1 cellular context compared by ENCODE assay signal in the genomic region with DNA sequence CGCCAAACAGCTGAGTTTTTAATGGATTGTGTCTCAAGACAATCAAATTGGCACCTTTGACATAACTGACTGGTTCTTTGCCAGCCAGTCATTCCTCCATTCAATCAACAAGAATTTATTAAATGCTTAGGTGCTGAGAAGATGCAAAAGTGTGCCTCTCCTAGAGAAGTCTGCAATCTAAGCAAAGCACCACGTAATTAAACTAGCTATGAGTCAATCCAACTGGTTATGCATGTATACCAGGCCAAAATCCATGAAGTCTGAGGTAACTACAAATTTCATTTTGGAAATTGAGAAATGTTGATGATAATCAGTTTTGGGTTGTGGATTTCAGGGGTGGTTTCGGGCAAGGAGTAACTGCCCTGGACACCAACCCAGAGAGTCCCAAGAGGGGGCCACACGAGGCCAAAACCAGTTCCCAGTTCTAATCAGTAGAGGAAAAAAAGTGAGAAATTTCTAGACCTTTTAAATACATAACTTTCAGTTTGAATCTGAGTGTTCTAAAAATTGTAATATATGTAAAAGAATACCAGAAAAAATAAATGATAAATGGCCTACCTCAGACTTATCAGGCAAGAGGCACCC.
TF ChIP-seq lines count a peak whose summit lies in the region.

No MANE protein-coding gene starts in this region.

TF ChIP-seq in GM23338, 12 proteins besides CTCF, POLR2A, EP300 and RAD21 (continued from another document):
- TF ChIP-seq, protein P1, sequence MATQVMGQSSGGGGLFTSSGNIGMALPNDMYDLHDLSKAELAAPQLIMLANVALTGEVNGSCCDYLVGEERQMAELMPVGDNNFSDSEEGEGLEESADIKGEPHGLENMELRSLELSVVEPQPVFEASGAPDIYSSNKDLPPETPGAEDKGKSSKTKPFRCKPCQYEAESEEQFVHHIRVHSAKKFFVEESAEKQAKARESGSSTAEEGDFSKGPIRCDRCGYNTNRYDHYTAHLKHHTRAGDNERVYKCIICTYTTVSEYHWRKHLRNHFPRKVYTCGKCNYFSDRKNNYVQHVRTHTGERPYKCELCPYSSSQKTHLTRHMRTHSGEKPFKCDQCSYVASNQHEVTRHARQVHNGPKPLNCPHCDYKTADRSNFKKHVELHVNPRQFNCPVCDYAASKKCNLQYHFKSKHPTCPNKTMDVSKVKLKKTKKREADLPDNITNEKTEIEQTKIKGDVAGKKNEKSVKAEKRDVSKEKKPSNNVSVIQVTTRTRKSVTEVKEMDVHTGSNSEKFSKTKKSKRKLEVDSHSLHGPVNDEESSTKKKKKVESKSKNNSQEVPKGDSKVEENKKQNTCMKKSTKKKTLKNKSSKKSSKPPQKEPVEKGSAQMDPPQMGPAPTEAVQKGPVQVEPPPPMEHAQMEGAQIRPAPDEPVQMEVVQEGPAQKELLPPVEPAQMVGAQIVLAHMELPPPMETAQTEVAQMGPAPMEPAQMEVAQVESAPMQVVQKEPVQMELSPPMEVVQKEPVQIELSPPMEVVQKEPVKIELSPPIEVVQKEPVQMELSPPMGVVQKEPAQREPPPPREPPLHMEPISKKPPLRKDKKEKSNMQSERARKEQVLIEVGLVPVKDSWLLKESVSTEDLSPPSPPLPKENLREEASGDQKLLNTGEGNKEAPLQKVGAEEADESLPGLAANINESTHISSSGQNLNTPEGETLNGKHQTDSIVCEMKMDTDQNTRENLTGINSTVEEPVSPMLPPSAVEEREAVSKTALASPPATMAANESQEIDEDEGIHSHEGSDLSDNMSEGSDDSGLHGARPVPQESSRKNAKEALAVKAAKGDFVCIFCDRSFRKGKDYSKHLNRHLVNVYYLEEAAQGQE (IDR thresholded peaks at IDR 0.05; ENCODE audit: unreplicated experiment), result no peak
- TF ChIP-seq, protein P2, sequence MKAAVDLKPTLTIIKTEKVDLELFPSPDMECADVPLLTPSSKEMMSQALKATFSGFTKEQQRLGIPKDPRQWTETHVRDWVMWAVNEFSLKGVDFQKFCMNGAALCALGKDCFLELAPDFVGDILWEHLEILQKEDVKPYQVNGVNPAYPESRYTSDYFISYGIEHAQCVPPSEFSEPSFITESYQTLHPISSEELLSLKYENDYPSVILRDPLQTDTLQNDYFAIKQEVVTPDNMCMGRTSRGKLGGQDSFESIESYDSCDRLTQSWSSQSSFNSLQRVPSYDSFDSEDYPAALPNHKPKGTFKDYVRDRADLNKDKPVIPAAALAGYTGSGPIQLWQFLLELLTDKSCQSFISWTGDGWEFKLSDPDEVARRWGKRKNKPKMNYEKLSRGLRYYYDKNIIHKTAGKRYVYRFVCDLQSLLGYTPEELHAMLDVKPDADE (IDR thresholded peaks at IDR 0.05), result no peak
- no peak for TF ChIP-seq ZNF114 (CRISPR knock-in tag; IDR thresholded peaks at IDR 0.05)
